ENCODE assay signal across 14 cellular contexts in the genomic region with DNA sequence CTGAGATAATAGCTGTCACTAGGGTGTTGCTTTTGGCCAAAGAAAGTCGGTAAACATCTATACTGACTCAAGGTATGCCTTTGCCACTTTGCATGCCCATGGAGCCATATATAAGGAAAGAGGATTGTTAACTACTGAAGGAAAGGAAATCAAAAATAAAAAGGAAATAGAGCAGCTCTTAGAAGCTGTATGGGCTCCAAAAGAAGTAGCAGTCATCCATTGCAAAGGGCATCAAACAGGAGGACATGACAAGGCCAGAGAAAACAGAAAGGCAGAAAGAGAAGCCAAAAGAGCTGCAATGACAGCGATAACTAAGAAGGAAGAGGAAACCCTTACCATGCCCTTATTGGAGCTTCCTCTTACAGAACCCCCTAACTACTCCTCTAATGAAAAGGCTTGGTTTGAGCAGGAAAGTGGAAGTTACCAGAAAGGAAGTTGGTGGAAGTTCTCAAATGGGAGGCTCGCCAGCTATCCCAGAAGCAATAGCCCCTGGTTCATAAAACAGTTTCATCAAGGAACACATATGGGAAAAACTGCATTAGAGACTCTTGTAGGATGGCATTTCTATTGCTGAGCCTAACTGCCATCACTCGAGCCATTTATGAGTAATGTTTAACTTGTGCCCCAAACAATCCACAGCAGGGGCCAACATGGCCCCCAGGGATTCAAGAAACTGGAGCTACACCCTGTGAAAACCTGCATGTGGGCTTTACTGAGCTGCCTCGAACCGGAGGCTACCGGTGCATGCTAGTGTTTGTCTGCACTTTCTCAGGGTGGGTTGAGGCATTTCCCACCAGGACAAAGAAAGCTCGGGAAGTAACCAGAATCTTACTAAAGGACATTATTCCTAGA. TPM values are rescaled to one million over a fixed set of nuclear protein-coding genes. Genes with fewer than 3 reads are reported as not detected.
DNase-seq lines count a peak whose midpoint lies in the region; ATAC-seq and TF ChIP-seq lines count a peak whose summit lies in the region.
"Had no signal": no experiment of that assay in that cellular context is flagged by ENCODE, and none has a peak within 500 bp of the region (broad histone marks: within the 10 kb centered on the region; RNA-seq: fewer than 3 reads in every experiment).

No MANE protein-coding gene starts in this region.

- peak; percentile 47 for DNase-seq in GDM1 (lab: John Stamatoyannopoulos, UW)
- DNase-seq in Panc1 (ENCODE audit: low read depth, low spot score) = peak; percentile 7
- no peak for DNase-seq in right lobe of liver
- DNase-seq in NCI-H1436 treated with DMSO at 0.1 percent for 48 hours (lab: John Stamatoyannopoulos, UW) = no peak
- DNase-seq in NCI-H524 treated with DMSO at 0.1 percent for 48 hours (lab: John Stamatoyannopoulos, UW) = no peak
- no peak for DNase-seq in RKO (ENCODE audit: low spot score)
- DNase-seq: dermis blood vessel endothelial cell; left cardiac atrium; naive thymus-derived CD8-positive, alpha-beta T cell had no signal

- ATAC-seq in Panc1 (no peak; the same call in 1 of the 2 replicates), right lobe of liver (peak; percentile 35 to 60 (median 50)), GM21526 (IDR thresholded peaks at IDR 0.05; ENCODE audit: low FRiP score, unreplicated experiment) (no peak)
- ATAC-seq: naive thymus-derived CD8-positive, alpha-beta T cell; sciatic nerve had no signal

- WGBS in right lobe of liver (ENCODE audit: insufficient coverage, low coverage, low lambda C conversion rate, missing lambda C conversion rate) = 64% methylated on average over 8 of the region's 8 CpGs

- TF ChIP-seq POLR2A in right lobe of liver (IDR thresholded peaks at IDR 0.05) = no peak

- in situ Hi-C loops in Panc1 (cut with HindIII; ENCODE audit: low pct_unique_long_range_greater_than_20kb, low sequenced_read_pairs) = no loop called here

- BruUV-seq in Panc1 (replicated peaks; lab: Mats Ljungman, UMichigan) = no TSS peak

- POLR2A ChIA-PET in Panc1 (lab: Charles Lee) = no interaction called here

- H3K9ac ChIP-seq in BLaER1 = no peak overlapping the region

- H3K4me1 ChIP-seq in BLaER1 = peaks cover 11% of the 10 kb centered on the region; the same call in 1 of the 2 replicates
- H3K4me1 ChIP-seq in Panc1 (ENCODE audit: control insufficient read depth, insufficient read depth, low read length) = no peaks in the 10 kb centered on the region
- no peaks in the 10 kb centered on the region for H3K4me1 ChIP-seq in right lobe of liver

- TF ChIP-seq CTCF in Panc1 (IDR thresholded peaks at IDR 0.05) = peak; percentile 24; the same call in 1 of the 2 replicates
- no peak for TF ChIP-seq CTCF in right lobe of liver (IDR thresholded peaks at IDR 0.05)

- H3K36me3 ChIP-seq in BLaER1 = peaks cover 8% of the 10 kb centered on the region; the same call in 1 of the 2 replicates
- H3K36me3 ChIP-seq in Panc1 (ENCODE audit: control insufficient read depth, insufficient read depth, low read length) = no peaks in the 10 kb centered on the region
- no peaks in the 10 kb centered on the region for H3K36me3 ChIP-seq in right lobe of liver

- H3K27ac ChIP-seq in BLaER1 (no peak overlapping the region), Panc1 (ENCODE audit: low read length) (no peak overlapping the region), right lobe of liver (no peak overlapping the region)
- H3K27ac ChIP-seq: hepatocyte had no signal

- no peaks in the 10 kb centered on the region for H3K27me3 ChIP-seq in BLaER1
- no peaks in the 10 kb centered on the region for H3K27me3 ChIP-seq in Panc1 (ENCODE audit: control insufficient read depth, insufficient read depth, low read length)
- H3K27me3 ChIP-seq in right lobe of liver = no peaks in the 10 kb centered on the region
- H3K27me3 ChIP-seq: hepatocyte had no signal

- intact Hi-C loops in Panc1 (cut with micrococcal nuclease; ENCODE audit: unreplicated experiment) = loop anchor here (2.0 kb wide), 1 partner anchor 72 kb away; no protein-coding TSS in a partner anchor
- intact Hi-C loops in right lobe of liver (cut with DNase I) = loop anchor here (10.0 kb wide), 1 partner anchor 72 kb away; no protein-coding TSS in a partner anchor

- H3K4me3 ChIP-seq in BLaER1 = no peak overlapping the region
- no peak overlapping the region for H3K4me3 ChIP-seq in Panc1 (ENCODE audit: low read depth in 2 of 2, low read length in 2 of 2)
- no peak overlapping the region for H3K4me3 ChIP-seq in right lobe of liver
- H3K4me3 ChIP-seq: hepatocyte had no signal

- H4K20me1 ChIP-seq in BLaER1 = no peaks in the 10 kb centered on the region

- H3K9me3 ChIP-seq in BLaER1 (peaks cover 65% of the 10 kb centered on the region), Panc1 (ENCODE audit: control insufficient read depth, insufficient read depth, low read depth, low read length) (no peaks in the 10 kb centered on the region), right lobe of liver (no peaks in the 10 kb centered on the region)

- CTCF ChIA-PET in Panc1 (lab: Charles Lee) = interaction anchor here (1.8 kb wide), 1 partner anchor 72 kb away, joined by 10 read pairs; no protein-coding TSS in a partner anchor

- H3K4me2 ChIP-seq in BLaER1 = 0 out of 2 replicates have a peak overlapping the region, but pooled peaks have one; percentile 10
- H3K4me2 ChIP-seq: hepatocyte had no signal

RNA-seq across cellular contexts. Expression of gene IL22RA2, which starts 7.0 kb away (rescaled TPM):
- total RNA-seq in Panc1 (2021; ENCODE audit: unreplicated experiment) (not detected), right lobe of liver (not detected)
- not detected for polyA plus RNA-seq in Panc1 (2012; ENCODE audit: insufficient read length)
- total RNA-seq: dermis blood vessel endothelial cell; hepatocyte; left cardiac atrium; naive thymus-derived CD8-positive, alpha-beta T cell; NCI-H460; sciatic nerve had no signal
- polyA plus RNA-seq: hepatocyte; naive thymus-derived CD8-positive, alpha-beta T cell had no signal

RNA-seq across cellular contexts. Expression of gene IFNGR1, which starts 52.7 kb away (rescaled TPM):
- total RNA-seq in Panc1 (2021; ENCODE audit: unreplicated experiment) = 23.4 TPM
- 20.8 TPM for polyA plus RNA-seq in Panc1 (2012; ENCODE audit: insufficient read length)
- 10 to 100 TPM; 25.8 to 88.8 (median 37.4) TPM for total RNA-seq in right lobe of liver

Comparison
In these comparisons a context has a peak if more than half of its experiments do, and no peak if none do; other contexts are left out.
1. DNase-seq: peak in GDM1 (single experiment) and Panc1 (single experiment); none in right lobe of liver (0 of 3), NCI-H1436 treated with DMSO at 0.1 percent for 48 hours (single experiment), NCI-H524 treated with DMSO at 0.1 percent for 48 hours (single experiment) and RKO (single experiment).
2. ATAC-seq: peak in right lobe of liver (4 of 4); none in Panc1 (single experiment) and GM21526 (single experiment).